In genomic region chr1:237938553-237938952, GRCh38 we compare ENCODE assay signal across 14 cellular contexts. TPM values are rescaled to one million over a fixed set of nuclear protein-coding genes. Genes with fewer than 3 reads are reported as not detected.
DNase-seq lines count a peak whose midpoint lies in the region; ATAC-seq, FAIRE-seq and TF ChIP-seq lines count a peak whose summit lies in the region.
"Had no signal": no experiment of that assay in that cellular context is flagged by ENCODE, and none has a peak within 500 bp of the region (broad histone marks: within the 10 kb centered on the region; RNA-seq: fewer than 3 reads in every experiment).

No MANE protein-coding gene starts in this region.

- H3K9ac ChIP-seq in SK-N-SH (no peak overlapping the region), SU-DHL-6 (ENCODE audit: low read length) (no peak overlapping the region)

- no peak for FAIRE-seq in small intestine (lab: Jason Lieb, UNC)
- FAIRE-seq: islet of Langerhans had no signal

- no peak overlapping the region for H3K4me2 ChIP-seq in SK-N-SH
- no peak overlapping the region for H3K4me2 ChIP-seq in SU-DHL-6 (ENCODE audit: low read depth, low read length, poor library complexity, severe bottlenecking)
- no peak overlapping the region for H3K4me2 ChIP-seq in OCI-LY7 (ENCODE audit: low read length)

- TF ChIP-seq RAD21 in SK-N-SH (IDR thresholded peaks at IDR 0.05; ENCODE audit: low read length), result no peak
- TF ChIP-seq RAD21 in Ishikawa (IDR thresholded peaks at IDR 0.05; ENCODE audit: low read depth), result peak; percentile 12; the same call in 1 of the 2 replicates

- TF ChIP-seq EP300 in SK-N-SH (IDR thresholded peaks at IDR 0.05; ENCODE audit: borderline replicate concordance in 1 of 2, low read depth in 1 of 2, low read length in 1 of 2) (no peak), Ishikawa (IDR thresholded peaks at IDR 0.05; ENCODE audit: borderline replicate concordance) (no peak)

- H2AFZ ChIP-seq in SK-N-SH (ENCODE audit: low read depth) (no peak overlapping the region), SU-DHL-6 (ENCODE audit: low read depth, low read length, severe bottlenecking) (no peak overlapping the region), OCI-LY7 (ENCODE audit: low read length) (no peak overlapping the region)

- H4K20me1 ChIP-seq in SK-N-SH (ENCODE audit: insufficient read depth), result no peaks in the 10 kb centered on the region
- no peaks in the 10 kb centered on the region for H4K20me1 ChIP-seq in SU-DHL-6 (ENCODE audit: low read depth, low read length)
- no peaks in the 10 kb centered on the region for H4K20me1 ChIP-seq in OCI-LY7 (ENCODE audit: insufficient read depth, low read length)

- no peaks in the 10 kb centered on the region for H3K79me2 ChIP-seq in SK-N-SH (ENCODE audit: insufficient read depth)
- no peaks in the 10 kb centered on the region for H3K79me2 ChIP-seq in SU-DHL-6 (ENCODE audit: insufficient read depth, low read length)
- H3K79me2 ChIP-seq in OCI-LY7 (ENCODE audit: insufficient read depth, low read depth, low read length), result no peaks in the 10 kb centered on the region

- H3K36me3 ChIP-seq in SK-N-SH (replicated peaks in 1 of 2; ENCODE audit: control insufficient read depth in 1 of 2, insufficient read depth in 2 of 2, low read length in 1 of 2) (no peaks in the 10 kb centered on the region), SU-DHL-6 (ENCODE audit: low read length) (no peaks in the 10 kb centered on the region), small intestine (ENCODE audit: control insufficient read depth in 2 of 2, insufficient read depth in 2 of 2, low read length in 2 of 2) (no peaks in the 10 kb centered on the region), OCI-LY7 (ENCODE audit: insufficient read depth, low read length) (no peaks in the 10 kb centered on the region)
- H3K36me3 ChIP-seq: prostate gland had no signal

- H3K4me3 ChIP-seq in SK-N-SH (ENCODE audit: low read depth in 2 of 2, low read length in 1 of 2) (no peak overlapping the region), SU-DHL-6 (ENCODE audit: insufficient read depth, low read length, poor library complexity, severe bottlenecking) (no peak overlapping the region), small intestine (ENCODE audit: low read depth in 1 of 2, low read length in 2 of 2) (no peak overlapping the region), OCI-LY7 (ENCODE audit: low read depth, low read length, poor library complexity, severe bottlenecking) (no peak overlapping the region)
- H3K4me3 ChIP-seq: prostate gland had no signal

- WGBS in SK-N-SH (ENCODE audit: low lambda C conversion rate), result 58% methylated on average over 8 of the region's 8 CpGs
- WGBS in small intestine, 3 donors, result 65 to 76% (median 72%) methylated on average over 8 of the region's 8 CpGs

- ATAC-seq in SK-N-SH treated with all-trans-retinoic acid at 6 μM for 48 hours (no peak), HG02981 (IDR thresholded peaks at IDR 0.05; ENCODE audit: unreplicated experiment) (no peak)
- ATAC-seq: effector memory CD8-positive, alpha-beta T cell had no signal

- H3K9me3 ChIP-seq in SK-N-SH (no peaks in the 10 kb centered on the region), SU-DHL-6 (ENCODE audit: insufficient read depth, low read length) (no peaks in the 10 kb centered on the region), small intestine (ENCODE audit: control insufficient read depth, low read depth) (no peaks in the 10 kb centered on the region), OCI-LY7 (ENCODE audit: low read length) (no peaks in the 10 kb centered on the region)
- H3K9me3 ChIP-seq: prostate gland had no signal

- CTCF ChIA-PET in SK-N-SH (lab: Yijun Ruan, JAX), result no interaction called here
- CTCF ChIA-PET in OCI-LY7 (lab: Charles Lee; ENCODE audit: unreplicated experiment), result no interaction called here

- peak; percentile 46 for TF ChIP-seq CTCF in SK-N-SH (IDR thresholded peaks at IDR 0.05)
- TF ChIP-seq CTCF in SU-DHL-6 (IDR thresholded peaks at IDR 0.05; ENCODE audit: insufficient read depth, low read length, poor library complexity, severe bottlenecking), result peak; percentile 22
- TF ChIP-seq CTCF in OCI-LY7 (conservative IDR thresholded peaks at IDR 0.05; ENCODE audit: low read length), result no peak

- intact Hi-C loops in OCI-LY7 (cut with micrococcal nuclease; ENCODE audit: unreplicated experiment), result no loop called here

- H3K9me2 ChIP-seq in SK-N-SH (no peaks in the 10 kb centered on the region), SU-DHL-6 (replicated peaks; ENCODE audit: insufficient read depth, low read length) (no peaks in the 10 kb centered on the region), OCI-LY7 (ENCODE audit: insufficient read depth, low read length) (no peaks in the 10 kb centered on the region)

- BruUV-seq in OCI-LY7 (replicated peaks; lab: Mats Ljungman, UMichigan), result no TSS peak

- DNase-seq in SK-N-SH, result no peak
- DNase-seq in small intestine, result peak; percentile 12
- DNase-seq in NOMO-1 (lab: John Stamatoyannopoulos, UW; ENCODE audit: unreplicated experiment in 2 of 2), result no peak
- DNase-seq in OCI-LY7 (ENCODE audit: low spot score), result no peak
- DNase-seq: DMS 273 treated with DMSO at 0.1 percent for 48 hours; effector memory CD8-positive, alpha-beta T cell; NCI-H2171 had no signal

- no peaks in the 10 kb centered on the region for H3K27me3 ChIP-seq in SK-N-SH (ENCODE audit: insufficient read depth)
- H3K27me3 ChIP-seq in SU-DHL-6 (ENCODE audit: low read length), result no peaks in the 10 kb centered on the region
- H3K27me3 ChIP-seq in small intestine (ENCODE audit: control insufficient read depth in 2 of 2, insufficient read depth in 2 of 2, low read length in 2 of 2), result no peaks in the 10 kb centered on the region

- H3F3A ChIP-seq in SK-N-SH (replicated peaks; ENCODE audit: insufficient read depth) (no peaks in the 10 kb centered on the region), SU-DHL-6 (ENCODE audit: insufficient read depth) (no peaks in the 10 kb centered on the region)

- POLR2A ChIA-PET in SK-N-SH (lab: Yijun Ruan, JAX) (no interaction called here), OCI-LY7 (lab: Charles Lee) (no interaction called here)

- no peaks in the 10 kb centered on the region for H3K4me1 ChIP-seq in SK-N-SH (ENCODE audit: control insufficient read depth in 1 of 2, insufficient read depth in 2 of 2, low read depth in 1 of 2, low read length in 1 of 2)
- H3K4me1 ChIP-seq in small intestine (ENCODE audit: control insufficient read depth in 2 of 2, insufficient read depth in 1 of 2, low read depth in 1 of 2, low read length in 1 of 2), result no peaks in the 10 kb centered on the region
- H3K4me1 ChIP-seq in OCI-LY7 (ENCODE audit: insufficient read depth, low read length, poor library complexity, severe bottlenecking), result no peaks in the 10 kb centered on the region
- H3K4me1 ChIP-seq: prostate gland had no signal

- H3K27ac ChIP-seq in SK-N-SH (ENCODE audit: low read depth in 2 of 2, low read length in 1 of 2) (no peak overlapping the region), SU-DHL-6 (ENCODE audit: low read depth, low read length) (no peak overlapping the region), small intestine (ENCODE audit: low read depth in 1 of 2, low read length in 1 of 2) (no peak overlapping the region), OCI-LY7 (ENCODE audit: low read depth, low read length, poor library complexity, severe bottlenecking) (no peak overlapping the region)
- H3K27ac ChIP-seq: prostate gland had no signal

TF ChIP-seq in SK-N-SH, 30 proteins besides CTCF, POLR2A, EP300 and RAD21 (continues in another document):
- TF ChIP-seq RXRA (IDR thresholded peaks at IDR 0.05; ENCODE audit: borderline replicate concordance, low read depth) (no peak), TCF12 (IDR thresholded peaks at IDR 0.05) (no peak), MAX (IDR thresholded peaks at IDR 0.05; ENCODE audit: low read depth) (no peak)

TF ChIP-seq in SK-N-SH treated with all-trans-retinoic acid at 6 μM for 48 hours, 23 proteins besides CTCF, POLR2A, EP300 and RAD21:
- no peak for TF ChIP-seq PPARA (CRISPR knock-in tag; IDR thresholded peaks at IDR 0.05; ENCODE audit: borderline replicate concordance)
- no peak for TF ChIP-seq ESRRG (CRISPR knock-in tag; IDR thresholded peaks at IDR 0.05)
- TF ChIP-seq ZFP30 (CRISPR knock-in tag; IDR thresholded peaks at IDR 0.05), result no peak

TF ChIP-seq in Ishikawa, 13 proteins besides CTCF, POLR2A, EP300 and RAD21 (continues in another document):
- no peak for TF ChIP-seq CREB1 (IDR thresholded peaks at IDR 0.05; ENCODE audit: low read depth)
- TF ChIP-seq ZBTB7A (IDR thresholded peaks at IDR 0.05; ENCODE audit: low read depth), result no peak
- TF ChIP-seq YY1 (IDR thresholded peaks at IDR 0.05; ENCODE audit: low read depth), result no peak
- no peak for TF ChIP-seq TEAD4 (IDR thresholded peaks at IDR 0.05)
- no peak for TF ChIP-seq CEBPB (IDR thresholded peaks at IDR 0.05)
- no peak for TF ChIP-seq MAX (IDR thresholded peaks at IDR 0.05)
- no peak for TF ChIP-seq EGR1 (IDR thresholded peaks at IDR 0.05)
- no peak for TF ChIP-seq USF1 (IDR thresholded peaks at IDR 0.05)
- TF ChIP-seq NFIC (IDR thresholded peaks at IDR 0.05), result no peak
- TF ChIP-seq TCF12 (IDR thresholded peaks at IDR 0.05; ENCODE audit: low read depth), result no peak

RNA-seq across cellular contexts. Expression of gene ZP4, which starts 47.8 kb away (rescaled TPM):
- polyA plus RNA-seq in SK-N-SH (2012; rRNA removed) (not detected in 2 replicates), small intestine (not detected)
- polyA plus RNA-seq in SK-N-SH (2012; cell fraction: cytosol; rRNA removed), result not detected in 2 replicates
- polyA plus RNA-seq in SK-N-SH (2012; cell fraction: nucleus; rRNA removed), result not detected in 2 replicates
- not detected in 2 replicates for total RNA-seq in OCI-LY7 (2014; rRNA removed; shearing (Covaris generic))
- not detected in 2 replicates for total RNA-seq in OCI-LY7 (2022)
- total RNA-seq: prostate gland had no signal
- polyA plus RNA-seq: IgD-negative memory B cell had no signal
